1 cellular context compared by ENCODE assay signal in the genomic region with DNA sequence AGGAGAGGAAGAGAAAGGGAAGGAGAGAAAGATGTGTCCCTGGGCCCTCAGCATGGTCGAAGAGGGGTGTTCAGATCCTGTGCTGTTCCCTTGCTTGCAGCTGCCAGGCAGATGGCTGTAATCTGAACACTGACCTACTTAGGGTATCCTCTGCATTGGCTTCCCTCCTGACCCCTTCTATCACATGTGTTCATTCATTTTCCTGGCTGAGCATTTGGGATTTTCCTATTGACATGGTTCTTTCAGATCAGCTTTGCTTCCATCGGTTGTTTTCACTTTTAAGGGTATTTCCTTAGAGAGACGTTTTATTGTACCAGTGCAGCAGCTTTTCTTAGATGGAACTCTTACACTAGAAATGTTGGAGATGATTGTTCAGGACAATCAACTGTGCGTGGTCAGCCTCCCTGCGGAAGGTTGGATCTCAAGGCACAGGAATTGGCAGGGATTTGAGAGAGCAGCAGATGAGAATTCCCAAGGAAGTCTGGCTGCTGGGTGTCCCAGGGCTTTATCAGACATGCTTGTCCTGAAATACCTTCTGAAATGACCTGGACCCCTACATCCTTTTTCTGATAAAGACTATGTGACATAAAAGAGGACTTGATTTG.
TF ChIP-seq lines count a peak whose summit lies in the region.

No MANE protein-coding gene starts in this region.

TF ChIP-seq in HepG2, 621 proteins besides CTCF, POLR2A, EP300 and RAD21:
- TF ChIP-seq ZSCAN9 (CRISPR knock-in tag; IDR thresholded peaks at IDR 0.05; ENCODE audit: borderline replicate concordance) (no peak), ZNF430 (CRISPR knock-in tag; IDR thresholded peaks at IDR 0.05) (no peak), TCF7 (IDR thresholded peaks at IDR 0.05; ENCODE audit: low read depth) (no peak), TEAD2 (CRISPR knock-in tag; IDR thresholded peaks at IDR 0.05) (no peak), EEA1 (CRISPR knock-in tag; IDR thresholded peaks at IDR 0.05; ENCODE audit: borderline replicate concordance) (no peak), ZNF567 (CRISPR knock-in tag; IDR thresholded peaks at IDR 0.05; ENCODE audit: borderline replicate concordance) (no peak), ZNF136 (CRISPR knock-in tag; IDR thresholded peaks at IDR 0.05; ENCODE audit: low read depth) (no peak)
- TF ChIP-seq, protein P1, sequence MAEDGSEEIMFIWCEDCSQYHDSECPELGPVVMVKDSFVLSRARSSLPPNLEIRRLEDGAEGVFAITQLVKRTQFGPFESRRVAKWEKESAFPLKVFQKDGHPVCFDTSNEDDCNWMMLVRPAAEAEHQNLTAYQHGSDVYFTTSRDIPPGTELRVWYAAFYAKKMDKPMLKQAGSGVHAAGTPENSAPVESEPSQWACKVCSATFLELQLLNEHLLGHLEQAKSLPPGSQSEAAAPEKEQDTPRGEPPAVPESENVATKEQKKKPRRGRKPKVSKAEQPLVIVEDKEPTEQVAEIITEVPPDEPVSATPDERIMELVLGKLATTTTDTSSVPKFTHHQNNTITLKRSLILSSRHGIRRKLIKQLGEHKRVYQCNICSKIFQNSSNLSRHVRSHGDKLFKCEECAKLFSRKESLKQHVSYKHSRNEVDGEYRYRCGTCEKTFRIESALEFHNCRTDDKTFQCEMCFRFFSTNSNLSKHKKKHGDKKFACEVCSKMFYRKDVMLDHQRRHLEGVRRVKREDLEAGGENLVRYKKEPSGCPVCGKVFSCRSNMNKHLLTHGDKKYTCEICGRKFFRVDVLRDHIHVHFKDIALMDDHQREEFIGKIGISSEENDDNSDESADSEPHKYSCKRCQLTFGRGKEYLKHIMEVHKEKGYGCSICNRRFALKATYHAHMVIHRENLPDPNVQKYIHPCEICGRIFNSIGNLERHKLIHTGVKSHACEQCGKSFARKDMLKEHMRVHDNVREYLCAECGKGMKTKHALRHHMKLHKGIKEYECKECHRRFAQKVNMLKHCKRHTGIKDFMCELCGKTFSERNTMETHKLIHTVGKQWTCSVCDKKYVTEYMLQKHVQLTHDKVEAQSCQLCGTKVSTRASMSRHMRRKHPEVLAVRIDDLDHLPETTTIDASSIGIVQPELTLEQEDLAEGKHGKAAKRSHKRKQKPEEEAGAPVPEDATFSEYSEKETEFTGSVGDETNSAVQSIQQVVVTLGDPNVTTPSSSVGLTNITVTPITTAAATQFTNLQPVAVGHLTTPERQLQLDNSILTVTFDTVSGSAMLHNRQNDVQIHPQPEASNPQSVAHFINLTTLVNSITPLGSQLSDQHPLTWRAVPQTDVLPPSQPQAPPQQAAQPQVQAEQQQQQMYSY (CRISPR knock-in tag; IDR thresholded peaks at IDR 0.05) = no peak
- TF ChIP-seq, protein P2, sequence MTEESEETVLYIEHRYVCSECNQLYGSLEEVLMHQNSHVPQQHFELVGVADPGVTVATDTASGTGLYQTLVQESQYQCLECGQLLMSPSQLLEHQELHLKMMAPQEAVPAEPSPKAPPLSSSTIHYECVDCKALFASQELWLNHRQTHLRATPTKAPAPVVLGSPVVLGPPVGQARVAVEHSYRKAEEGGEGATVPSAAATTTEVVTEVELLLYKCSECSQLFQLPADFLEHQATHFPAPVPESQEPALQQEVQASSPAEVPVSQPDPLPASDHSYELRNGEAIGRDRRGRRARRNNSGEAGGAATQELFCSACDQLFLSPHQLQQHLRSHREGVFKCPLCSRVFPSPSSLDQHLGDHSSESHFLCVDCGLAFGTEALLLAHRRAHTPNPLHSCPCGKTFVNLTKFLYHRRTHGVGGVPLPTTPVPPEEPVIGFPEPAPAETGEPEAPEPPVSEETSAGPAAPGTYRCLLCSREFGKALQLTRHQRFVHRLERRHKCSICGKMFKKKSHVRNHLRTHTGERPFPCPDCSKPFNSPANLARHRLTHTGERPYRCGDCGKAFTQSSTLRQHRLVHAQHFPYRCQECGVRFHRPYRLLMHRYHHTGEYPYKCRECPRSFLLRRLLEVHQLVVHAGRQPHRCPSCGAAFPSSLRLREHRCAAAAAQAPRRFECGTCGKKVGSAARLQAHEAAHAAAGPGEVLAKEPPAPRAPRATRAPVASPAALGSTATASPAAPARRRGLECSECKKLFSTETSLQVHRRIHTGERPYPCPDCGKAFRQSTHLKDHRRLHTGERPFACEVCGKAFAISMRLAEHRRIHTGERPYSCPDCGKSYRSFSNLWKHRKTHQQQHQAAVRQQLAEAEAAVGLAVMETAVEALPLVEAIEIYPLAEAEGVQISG (CRISPR knock-in tag; IDR thresholded peaks at IDR 0.05) = no peak
- TF ChIP-seq, protein P3, sequence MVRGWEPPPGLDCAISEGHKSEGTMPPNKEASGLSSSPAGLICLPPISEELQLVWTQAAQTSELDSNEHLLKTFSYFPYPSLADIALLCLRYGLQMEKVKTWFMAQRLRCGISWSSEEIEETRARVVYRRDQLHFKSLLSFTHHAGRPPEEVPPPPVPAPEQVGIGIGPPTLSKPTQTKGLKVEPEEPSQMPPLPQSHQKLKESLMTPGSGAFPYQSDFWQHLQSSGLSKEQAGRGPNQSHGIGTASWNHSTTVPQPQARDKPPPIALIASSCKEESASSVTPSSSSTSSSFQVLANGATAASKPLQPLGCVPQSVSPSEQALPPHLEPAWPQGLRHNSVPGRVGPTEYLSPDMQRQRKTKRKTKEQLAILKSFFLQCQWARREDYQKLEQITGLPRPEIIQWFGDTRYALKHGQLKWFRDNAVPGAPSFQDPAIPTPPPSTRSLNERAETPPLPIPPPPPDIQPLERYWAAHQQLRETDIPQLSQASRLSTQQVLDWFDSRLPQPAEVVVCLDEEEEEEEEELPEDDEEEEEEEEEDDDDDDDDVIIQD (CRISPR knock-in tag; IDR thresholded peaks at IDR 0.05; ENCODE audit: low read depth) = no peak
